ENCODE assay signal across 1 cellular context in the genomic region with DNA sequence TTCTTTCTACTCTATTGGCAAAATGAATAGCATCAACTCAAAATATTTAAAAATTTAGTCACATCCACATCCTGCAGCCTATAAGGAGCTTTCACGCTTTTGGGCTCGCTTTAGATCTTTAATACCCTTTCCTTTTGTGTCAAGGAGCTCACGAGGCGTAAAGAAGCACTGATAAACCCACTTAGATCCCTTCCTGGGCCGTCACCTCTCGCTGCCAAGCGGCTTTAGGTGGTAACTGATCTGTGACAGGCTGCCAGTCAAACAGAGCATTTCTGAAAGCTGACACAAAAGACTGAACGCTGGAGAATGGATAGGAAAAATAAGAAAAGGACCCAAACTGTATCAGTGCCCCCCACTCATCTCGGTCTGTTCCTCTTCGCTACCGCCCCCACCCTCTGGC.
TF ChIP-seq lines count a peak whose summit lies in the region.

No MANE protein-coding gene starts in this region.

TF ChIP-seq in HepG2, 621 proteins besides CTCF, POLR2A, EP300 and RAD21 (continued from another document):
- TF ChIP-seq, protein P1, sequence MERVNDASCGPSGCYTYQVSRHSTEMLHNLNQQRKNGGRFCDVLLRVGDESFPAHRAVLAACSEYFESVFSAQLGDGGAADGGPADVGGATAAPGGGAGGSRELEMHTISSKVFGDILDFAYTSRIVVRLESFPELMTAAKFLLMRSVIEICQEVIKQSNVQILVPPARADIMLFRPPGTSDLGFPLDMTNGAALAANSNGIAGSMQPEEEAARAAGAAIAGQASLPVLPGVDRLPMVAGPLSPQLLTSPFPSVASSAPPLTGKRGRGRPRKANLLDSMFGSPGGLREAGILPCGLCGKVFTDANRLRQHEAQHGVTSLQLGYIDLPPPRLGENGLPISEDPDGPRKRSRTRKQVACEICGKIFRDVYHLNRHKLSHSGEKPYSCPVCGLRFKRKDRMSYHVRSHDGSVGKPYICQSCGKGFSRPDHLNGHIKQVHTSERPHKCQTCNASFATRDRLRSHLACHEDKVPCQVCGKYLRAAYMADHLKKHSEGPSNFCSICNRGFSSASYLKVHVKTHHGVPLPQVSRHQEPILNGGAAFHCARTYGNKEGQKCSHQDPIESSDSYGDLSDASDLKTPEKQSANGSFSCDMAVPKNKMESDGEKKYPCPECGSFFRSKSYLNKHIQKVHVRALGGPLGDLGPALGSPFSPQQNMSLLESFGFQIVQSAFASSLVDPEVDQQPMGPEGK (CRISPR knock-in tag; IDR thresholded peaks at IDR 0.05) = no peak
- TF ChIP-seq ZNF570 (CRISPR knock-in tag; IDR thresholded peaks at IDR 0.05; ENCODE audit: borderline replicate concordance) = no peak
- no peak for TF ChIP-seq ATF1 (CRISPR knock-in tag; IDR thresholded peaks at IDR 0.05)
- no peak for TF ChIP-seq TAF15 (IDR thresholded peaks at IDR 0.05; ENCODE audit: low read depth, low read length, poor library complexity, severe bottlenecking)
- no peak for TF ChIP-seq MAF1 (CRISPR knock-in tag; IDR thresholded peaks at IDR 0.05; ENCODE audit: borderline replicate concordance)
- TF ChIP-seq ZSCAN30 (CRISPR knock-in tag; IDR thresholded peaks at IDR 0.05) = no peak
- TF ChIP-seq ZNF775 (CRISPR knock-in tag; IDR thresholded peaks at IDR 0.05; ENCODE audit: borderline replicate concordance) = no peak
- no peak for TF ChIP-seq FOXA3 (CRISPR knock-in tag; IDR thresholded peaks at IDR 0.05)
- TF ChIP-seq, protein P2, sequence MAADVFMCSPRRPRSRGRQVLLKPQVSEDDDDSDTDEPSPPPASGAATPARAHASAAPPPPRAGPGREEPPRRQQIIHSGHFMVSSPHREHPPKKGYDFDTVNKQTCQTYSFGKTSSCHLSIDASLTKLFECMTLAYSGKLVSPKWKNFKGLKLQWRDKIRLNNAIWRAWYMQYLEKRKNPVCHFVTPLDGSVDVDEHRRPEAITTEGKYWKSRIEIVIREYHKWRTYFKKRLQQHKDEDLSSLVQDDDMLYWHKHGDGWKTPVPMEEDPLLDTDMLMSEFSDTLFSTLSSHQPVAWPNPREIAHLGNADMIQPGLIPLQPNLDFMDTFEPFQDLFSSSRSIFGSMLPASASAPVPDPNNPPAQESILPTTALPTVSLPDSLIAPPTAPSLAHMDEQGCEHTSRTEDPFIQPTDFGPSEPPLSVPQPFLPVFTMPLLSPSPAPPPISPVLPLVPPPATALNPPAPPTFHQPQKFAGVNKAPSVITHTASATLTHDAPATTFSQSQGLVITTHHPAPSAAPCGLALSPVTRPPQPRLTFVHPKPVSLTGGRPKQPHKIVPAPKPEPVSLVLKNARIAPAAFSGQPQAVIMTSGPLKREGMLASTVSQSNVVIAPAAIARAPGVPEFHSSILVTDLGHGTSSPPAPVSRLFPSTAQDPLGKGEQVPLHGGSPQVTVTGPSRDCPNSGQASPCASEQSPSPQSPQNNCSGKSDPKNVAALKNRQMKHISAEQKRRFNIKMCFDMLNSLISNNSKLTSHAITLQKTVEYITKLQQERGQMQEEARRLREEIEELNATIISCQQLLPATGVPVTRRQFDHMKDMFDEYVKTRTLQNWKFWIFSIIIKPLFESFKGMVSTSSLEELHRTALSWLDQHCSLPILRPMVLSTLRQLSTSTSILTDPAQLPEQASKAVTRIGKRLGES (CRISPR knock-in tag; IDR thresholded peaks at IDR 0.05; ENCODE audit: borderline replicate concordance) = no peak
